Comparison of ENCODE assay signal across 8 cellular contexts in genomic region chr4:111854494-111855087, GRCh38.
DNase-seq lines count a peak whose midpoint lies in the region; ATAC-seq, FAIRE-seq and TF ChIP-seq lines count a peak whose summit lies in the region.

No MANE protein-coding gene starts in this region.

- ATAC-seq in GM19452 (IDR thresholded peaks at IDR 0.05; ENCODE audit: unreplicated experiment), result no peak

- H3K36me3 ChIP-seq in H7 (replicated peaks; ENCODE audit: control insufficient read depth, insufficient read depth, low read length) (no peaks in the 10 kb centered on the region), adipocyte (ENCODE audit: control insufficient read depth, insufficient read depth, low read length, severe bottlenecking) (no peaks in the 10 kb centered on the region), kidney (ENCODE audit: control insufficient read depth in 1 of 2, insufficient read depth in 2 of 2, low read length in 2 of 2) (no peaks in the 10 kb centered on the region)

- no peak overlapping the region for H3K27ac ChIP-seq in kidney (ENCODE audit: low read depth in 2 of 2, low read length in 2 of 2)

- H3K27me3 ChIP-seq in H7 (ENCODE audit: control insufficient read depth, insufficient read depth, low read length) (no peaks in the 10 kb centered on the region), adipocyte (replicated peaks; ENCODE audit: control insufficient read depth, insufficient read depth, low read length) (no peaks in the 10 kb centered on the region)

- H3K9ac ChIP-seq in adipocyte (ENCODE audit: low read length), result no peak overlapping the region
- no peak overlapping the region for H3K9ac ChIP-seq in kidney (ENCODE audit: low read length in 2 of 2)

- no peaks in the 10 kb centered on the region for H3K9me3 ChIP-seq in adipocyte (ENCODE audit: control insufficient read depth, low read length)
- no peaks in the 10 kb centered on the region for H3K9me3 ChIP-seq in kidney (ENCODE audit: control insufficient read depth in 1 of 2, low read length in 2 of 2)

- peak; percentile 25 for TF ChIP-seq CTCF in kidney (IDR thresholded peaks at IDR 0.05; ENCODE audit: borderline replicate concordance, extremely low read depth, insufficient read depth)

- H3K4me1 ChIP-seq in adipocyte (ENCODE audit: control insufficient read depth, insufficient read depth, low read length) (no peaks in the 10 kb centered on the region), kidney (ENCODE audit: control insufficient read depth in 1 of 2, insufficient read depth in 1 of 2, low read depth in 1 of 2, low read length in 2 of 2) (no peaks in the 10 kb centered on the region)

- peak; percentile 10 for DNase-seq in activated CD4-positive, alpha-beta T cell treated with anti-CD3 and anti-CD28 coated beads for 48 hours
- DNase-seq in activated CD4-positive, alpha-beta T cell treated with anti-CD3 and anti-CD28 coated beads for 1 hour, result no peak
- DNase-seq in H7 (peak; percentile 1), MV-4-11 (lab: John Stamatoyannopoulos, UW) (peak; percentile 22), adipocyte (ENCODE audit: low read depth) (peak; percentile 74), kidney (no peak), NCI-H187 treated with DMSO at 0.1 percent for 48 hours (lab: John Stamatoyannopoulos, UW) (no peak)

- intact Hi-C loops in kidney (cut with DNase I), result no loop called here

- FAIRE-seq in kidney (lab: Jason Lieb, UNC), result no peak

- H3K4me3 ChIP-seq in H7 (ENCODE audit: insufficient read depth, low read depth, low read length) (no peak overlapping the region), adipocyte (ENCODE audit: low read length) (no peak overlapping the region), kidney (ENCODE audit: low read length in 2 of 2) (no peak overlapping the region)

Comparison
In these comparisons a context has a peak if more than half of its experiments do, and no peak if none do; other contexts are left out.
1. DNase-seq: peak in activated CD4-positive, alpha-beta T cell treated with anti-CD3 and anti-CD28 coated beads for 48 hours (single experiment), H7 (single experiment), MV-4-11 (single experiment) and adipocyte (single experiment); none in activated CD4-positive, alpha-beta T cell treated with anti-CD3 and anti-CD28 coated beads for 1 hour (single experiment), kidney (single experiment) and NCI-H187 treated with DMSO at 0.1 percent for 48 hours (single experiment).